2 cellular contexts compared by ENCODE assay signal in genomic region chr17:977163-977562, GRCh38.
A peak's percentile ranks its signal among the peaks of the same experiment; 100 is the strongest.
TF ChIP-seq lines count a peak whose summit lies in the region.

No MANE protein-coding gene starts in this region.

TF ChIP-seq in HepG2, 621 proteins besides CTCF, POLR2A, EP300 and RAD21:
- TF ChIP-seq RARA (CRISPR knock-in tag; IDR thresholded peaks at IDR 0.05) (no peak), ELF3 (CRISPR knock-in tag; IDR thresholded peaks at IDR 0.05) (no peak), ZMYM2 (CRISPR knock-in tag; IDR thresholded peaks at IDR 0.05) (no peak), ZNF510 (CRISPR knock-in tag; IDR thresholded peaks at IDR 0.05; ENCODE audit: low read depth) (no peak), PITX1 (CRISPR knock-in tag; IDR thresholded peaks at IDR 0.05) (no peak), PCBP1 (IDR thresholded peaks at IDR 0.05; ENCODE audit: borderline replicate concordance, low read depth, low read length) (no peak), KMT2A (CRISPR knock-in tag; IDR thresholded peaks at IDR 0.05) (no peak), DNMT3B (CRISPR knock-in tag; conservative IDR thresholded peaks at IDR 0.05) (no peak)
TF ChIP-seq in HepG2: peak in this region for 0.

TF ChIP-seq in endothelial cell of umbilical vein, 7 proteins besides CTCF, POLR2A, EP300 and RAD21:
- TF ChIP-seq EZH2 (IDR thresholded peaks at IDR 0.05; ENCODE audit: borderline replicate concordance, low read depth, low read length, severe bottlenecking) (peak; percentile 3), GATA2 (IDR thresholded peaks at IDR 0.05; ENCODE audit: insufficient read depth, insufficient read length, low read depth, low read length) (no peak)
TF ChIP-seq in endothelial cell of umbilical vein: peak in this region for 1.
